ENCODE assay signal across 20 cellular contexts in the genomic region with DNA sequence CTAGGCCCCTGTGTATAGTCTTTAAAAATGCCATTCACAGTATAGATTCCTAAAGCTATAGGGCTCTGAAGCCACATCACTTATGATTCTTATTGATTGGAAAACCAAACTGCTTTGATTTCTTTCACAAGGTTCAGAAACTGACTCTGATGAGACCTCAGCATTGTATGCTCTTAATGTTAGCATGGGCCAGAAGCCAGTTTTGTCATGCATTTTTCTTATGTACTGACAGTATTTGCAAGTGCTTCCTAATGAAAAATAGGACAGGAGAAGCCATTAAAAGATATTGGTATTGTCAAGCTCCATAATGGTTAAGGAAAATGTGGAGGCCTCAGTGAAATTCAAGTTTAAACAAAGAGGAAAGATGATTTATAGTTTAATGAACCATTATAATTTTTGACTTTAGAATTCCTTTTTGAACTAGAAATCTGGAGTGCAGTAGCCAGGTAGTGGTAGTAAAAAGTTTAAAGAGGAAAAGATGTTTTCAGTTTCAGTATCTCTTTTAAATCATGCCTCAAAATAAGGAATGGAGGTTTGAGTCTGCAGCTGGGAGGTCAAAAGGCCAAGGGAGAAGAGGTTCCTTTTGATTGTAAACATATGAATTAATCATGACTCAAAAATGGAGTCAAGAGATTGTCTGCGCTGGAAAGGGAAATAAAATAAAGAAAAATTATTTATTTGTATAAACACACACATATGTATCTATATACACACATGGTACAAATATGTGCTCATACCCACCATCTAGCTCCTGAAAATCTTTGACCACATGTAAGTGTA.
DNase-seq lines count a peak whose midpoint lies in the region; ATAC-seq and TF ChIP-seq lines count a peak whose summit lies in the region.
"Had no signal": no experiment of that assay in that cellular context is flagged by ENCODE, and none has a peak within 500 bp of the region (broad histone marks: within the 10 kb centered on the region; RNA-seq: fewer than 3 reads in every experiment).

No MANE protein-coding gene starts in this region.

- H4K20me1 ChIP-seq in IMR-90 (ENCODE audit: insufficient read depth, low read length) = no peaks in the 10 kb centered on the region

- H2BK20ac ChIP-seq in IMR-90 (ENCODE audit: low read depth, low read length) = no peak overlapping the region

- H3K9ac ChIP-seq in IMR-90 (ENCODE audit: low read depth, low read length) (no peak overlapping the region), adipocyte (ENCODE audit: low read length) (no peak overlapping the region)

- no peak overlapping the region for H4K5ac ChIP-seq in IMR-90 (ENCODE audit: low read depth, low read length)

- ATAC-seq in IMR-90 (ENCODE audit: low read depth) = no peak
- no peak for ATAC-seq in HG02623 (IDR thresholded peaks at IDR 0.05; ENCODE audit: unreplicated experiment)
- ATAC-seq in HG02798 (IDR thresholded peaks at IDR 0.05; ENCODE audit: poor library complexity, unreplicated experiment) = no peak
- ATAC-seq: GM23338, HepG2, Panc1, Right ventricle myocardium inferior had no signal

- no peak for TF ChIP-seq CTCF in A673 (conservative IDR thresholded peaks at IDR 0.05; ENCODE audit: low read depth, low read length)
- TF ChIP-seq CTCF in IMR-90 (conservative IDR thresholded peaks at IDR 0.05; ENCODE audit: low read depth, low read length) = no peak
- no peak for TF ChIP-seq CTCF in glutamatergic neuron (IDR thresholded peaks at IDR 0.05; ENCODE audit: partially characterized antibody, unreplicated experiment)

- TF ChIP-seq POLR2A in IMR-90 (IDR thresholded peaks at IDR 0.05; ENCODE audit: low read depth, low read length) = no peak

- no peak overlapping the region for H4K91ac ChIP-seq in IMR-90 (ENCODE audit: insufficient read depth, low read depth, low read length)

- in situ Hi-C loops in IMR-90 (cut with MboI; ENCODE audit: low sequenced_read_pairs) = no loop called here

- WGBS in IMR-90 (ENCODE audit: extremely low coverage in 2 of 2, insufficient read length in 1 of 2), 2 experiments = no CpG with 5 or more reads among the region's 1 CpG

- H2AK9ac ChIP-seq in IMR-90 (replicated peaks; ENCODE audit: low read depth, low read length, poor library complexity) = no peak overlapping the region

- H3K36me3 Mint-ChIP-seq in glutamatergic neuron (ENCODE audit: unreplicated experiment) = peaks cover 10% of the 10 kb centered on the region

- no peaks in the 10 kb centered on the region for H3K27me3 ChIP-seq in A673 (replicated peaks; ENCODE audit: insufficient read depth, low read depth, low read length, poor library complexity)
- no peaks in the 10 kb centered on the region for H3K27me3 ChIP-seq in IMR-90 (ENCODE audit: control insufficient read depth, insufficient read depth, low read length)
- no peaks in the 10 kb centered on the region for H3K27me3 ChIP-seq in adipocyte (replicated peaks; ENCODE audit: control insufficient read depth, insufficient read depth, low read length)
- H3K27me3 ChIP-seq: MG63 had no signal

- no peak overlapping the region for H3K56ac ChIP-seq in IMR-90 (ENCODE audit: extremely low read depth, insufficient read depth, low read length)

- H4K8ac ChIP-seq in IMR-90 (ENCODE audit: low read depth in 2 of 2, low read length in 2 of 2) = no peak overlapping the region

- H2AK5ac ChIP-seq in IMR-90 (ENCODE audit: low read depth, low read length) = no peak overlapping the region

- H2AFZ ChIP-seq in IMR-90 (replicated peaks; ENCODE audit: low read length, poor library complexity) = no peak overlapping the region
- H2AFZ ChIP-seq: GM23338 had no signal

- POLR2A ChIA-PET in A673 (lab: Charles Lee; ENCODE audit: low non-redundant PET) = no interaction called here
- POLR2A ChIA-PET in IMR-90 (lab: Charles Lee; ENCODE audit: unreplicated experiment) = no interaction called here

- peak; percentile 2 for DNase-seq in A673 (ENCODE audit: low spot score)
- peak; percentile 44 for DNase-seq in IMR-90
- DNase-seq in adipocyte (ENCODE audit: low read depth) = peak; percentile 10
- DNase-seq in glutamatergic neuron = no peak
- no peak for DNase-seq in NK-92 treated with Interleukin-12 subunit alpha and Interleukin-12 subunit beta, amount 100 ng/mL, for 24 hours (lab: John Stamatoyannopoulos, UW)
- DNase-seq in stimulated activated CD8-positive, alpha-beta memory T cell treated with anti-CD3 and anti-CD28 coated beads, Interleukin-4, amount 100 ng/mL, for 48 hours = no peak
- DNase-seq: C1 segment of cervical spinal cord, MG63, NCI-H1105, NCI-H1694 treated with DMSO at 0.1 percent for 48 hours, NCI-H2107, NCI-H446, NCI-H748 treated with DMSO at 0.1 percent for 48 hours had no signal

- H3K14ac ChIP-seq in IMR-90 (replicated peaks; ENCODE audit: low read depth, low read length) = no peak overlapping the region

- no peak overlapping the region for H3K23ac ChIP-seq in IMR-90 (ENCODE audit: low read depth, low read length)

- dilution Hi-C loops in IMR-90 (cut with HindIII; ENCODE audit: low sequenced_read_pairs, unreplicated experiment) = no loop called here

- no peaks in the 10 kb centered on the region for H3K79me1 ChIP-seq in IMR-90 (ENCODE audit: low read depth in 1 of 2, low read length in 2 of 2)

- no peak overlapping the region for H2BK120ac ChIP-seq in IMR-90 (ENCODE audit: low read depth, low read length)

- H3K36me3 ChIP-seq in A673 (ENCODE audit: insufficient read depth, low read length, poor library complexity, severe bottlenecking) = no peaks in the 10 kb centered on the region
- H3K36me3 ChIP-seq in IMR-90 (ENCODE audit: control insufficient read depth, insufficient read depth, low read length) = no peaks in the 10 kb centered on the region
- H3K36me3 ChIP-seq in adipocyte (ENCODE audit: control insufficient read depth, insufficient read depth, low read length, severe bottlenecking) = no peaks in the 10 kb centered on the region
- H3K36me3 ChIP-seq: MG63 had no signal

- no peak overlapping the region for H2BK15ac ChIP-seq in IMR-90 (ENCODE audit: low read depth, low read length)

- H3K9me3 ChIP-seq in A673 (ENCODE audit: low read depth, low read length, poor library complexity, severe bottlenecking) = no peaks in the 10 kb centered on the region
- H3K9me3 ChIP-seq in IMR-90 (ENCODE audit: control insufficient read depth, insufficient read depth, low read length) = no peaks in the 10 kb centered on the region
- H3K9me3 ChIP-seq in adipocyte (ENCODE audit: control insufficient read depth, low read length) = no peaks in the 10 kb centered on the region
- H3K9me3 ChIP-seq: MG63 had no signal

- H3K4me1 Mint-ChIP-seq in glutamatergic neuron (ENCODE audit: low read depth, unreplicated experiment) = peaks cover 6% of the 10 kb centered on the region

- H3K4me3 Mint-ChIP-seq in glutamatergic neuron (ENCODE audit: unreplicated experiment) = peak overlapping the region; percentile 15
- H3K4me3 Mint-ChIP-seq: GM23338 had no signal

- no peak overlapping the region for H3K4ac ChIP-seq in IMR-90 (ENCODE audit: low read depth, low read length)

- H3K9me3 Mint-ChIP-seq in glutamatergic neuron (ENCODE audit: unreplicated experiment) = no peaks in the 10 kb centered on the region

- H3K9me1 ChIP-seq in IMR-90 (ENCODE audit: insufficient read depth, low read length) = no peaks in the 10 kb centered on the region; the same call in 1 of the 2 replicates

- H3K4me1 ChIP-seq in A673 (ENCODE audit: insufficient read depth, low read length, poor library complexity, severe bottlenecking) (peaks cover 6% of the 10 kb centered on the region), IMR-90 (ENCODE audit: control insufficient read depth, insufficient read depth, low read length) (peaks cover 2% of the 10 kb centered on the region; the same call in 1 of the 2 replicates), adipocyte (ENCODE audit: control insufficient read depth, insufficient read depth, low read length) (no peaks in the 10 kb centered on the region)

- no TSS peak for BruUV-seq in A673 (replicated peaks; lab: Mats Ljungman, UMichigan)
- BruUV-seq in IMR-90 (replicated peaks; lab: Mats Ljungman, UMichigan) = no TSS peak

- CTCF ChIA-PET in A673 (lab: Charles Lee) (no interaction called here), IMR-90 (lab: Yijun Ruan, JAX) (no interaction called here)

- H3K4me2 ChIP-seq in IMR-90 (ENCODE audit: low read depth, low read length) = no peak overlapping the region
- H3K4me2 ChIP-seq: GM23338 had no signal

- H3K4me3 ChIP-seq in A673 (ENCODE audit: low read depth, low read length, poor library complexity, severe bottlenecking) = no peak overlapping the region
- no peak overlapping the region for H3K4me3 ChIP-seq in IMR-90 (ENCODE audit: insufficient read depth, low read depth, low read length)
- no peak overlapping the region for H3K4me3 ChIP-seq in adipocyte (ENCODE audit: low read length)
- H3K4me3 ChIP-seq: GM23338, MG63, SK-N-MC had no signal

- no peak for TF ChIP-seq RAD21 in IMR-90 (IDR thresholded peaks at IDR 0.05; ENCODE audit: low read length)

- intact Hi-C loops in A673 (cut with micrococcal nuclease; ENCODE audit: unreplicated experiment) (no loop called here), IMR-90 (cut with micrococcal nuclease) (no loop called here)

- H3K18ac ChIP-seq in IMR-90 (ENCODE audit: low read depth, low read length) = no peak overlapping the region

- no peak overlapping the region for H2BK5ac ChIP-seq in IMR-90 (ENCODE audit: low read depth, low read length, poor library complexity, severe bottlenecking)

- H3K27ac ChIP-seq in A673 (ENCODE audit: low read depth, low read length, poor library complexity, severe bottlenecking) (no peak overlapping the region), IMR-90 (ENCODE audit: insufficient read depth, low read length) (no peak overlapping the region)
- H3K27ac ChIP-seq: SK-N-MC had no signal

- no peak overlapping the region for H3K27ac Mint-ChIP-seq in glutamatergic neuron (ENCODE audit: unreplicated experiment)

- H3K27me3 Mint-ChIP-seq in glutamatergic neuron (ENCODE audit: unreplicated experiment) = no peaks in the 10 kb centered on the region

TF ChIP-seq in IMR-90, 13 proteins besides CTCF, POLR2A, EP300 and RAD21 (continues in another document):
- TF ChIP-seq MXI1 (IDR thresholded peaks at IDR 0.05; ENCODE audit: borderline replicate concordance, low read depth, low read length) (no peak), USF2 (IDR thresholded peaks at IDR 0.05; ENCODE audit: low read depth, low read length) (no peak), MAZ (IDR thresholded peaks at IDR 0.05; ENCODE audit: borderline replicate concordance, low read depth, low read length) (no peak), NFE2L2 (IDR thresholded peaks at IDR 0.05; ENCODE audit: low read depth, low read length) (no peak), BHLHE40 (IDR thresholded peaks at IDR 0.05; ENCODE audit: low read depth, low read length) (no peak), FOS (IDR thresholded peaks at IDR 0.05; ENCODE audit: low read depth, low read length) (no peak), RCOR1 (IDR thresholded peaks at IDR 0.05; ENCODE audit: insufficient replicate concordance, low read length) (no peak)

Comparison
In these comparisons a context has a peak if more than half of its experiments do, and no peak if none do; other contexts are left out.
1. DNase-seq: peak in A673 (single experiment), IMR-90 (single experiment) and adipocyte (single experiment); none in glutamatergic neuron (single experiment), NK-92 treated with Interleukin-12 subunit alpha and Interleukin-12 subunit beta, amount 100 ng/mL, for 24 hours (single experiment) and stimulated activated CD8-positive, alpha-beta memory T cell treated with anti-CD3 and anti-CD28 coated beads, Interleukin-4, amount 100 ng/mL, for 48 hours (single experiment).